In genomic region chr3:125324341-125324740, GRCh38 we compare ENCODE assay signal across 28 cellular contexts.
"Had no signal": no experiment of that assay in that cellular context is flagged by ENCODE, and none has a peak within 500 bp of the region (broad histone marks: within the 10 kb centered on the region; RNA-seq: fewer than 3 reads in every experiment).

No MANE protein-coding gene starts in this region.

- H3K9me3 ChIP-seq: colonic mucosa, lower lobe of right lung, mucosa of descending colon, neutrophil had no signal

- H3K4me2 ChIP-seq: smooth muscle cell had no signal

- H3K36me3 ChIP-seq: colonic mucosa had no signal

- H3K27ac ChIP-seq: colonic mucosa, lower lobe of right lung, neutrophil, parathyroid adenoma, psoas muscle, VCaP had no signal

- DNase-seq: activated CD4-positive, alpha-beta T cell treated with anti-CD3 and anti-CD28 coated beads for 4 hours; activated CD4-positive, alpha-beta T cell treated with anti-CD3 and anti-CD28 coated beads, Interleukin-2, amount 50 U/mL, for 4 hours; activated effector memory CD4-positive, alpha-beta T cell treated with Interleukin-2 at 50 U/mL for 16 hours; activated naive CD4-positive, alpha-beta T cell treated with Interleukin-2 at 50 U/mL for 16 hours; activated T-cell treated with anti-CD3 and anti-CD28 coated beads for 4 hours; anterior cingulate cortex; colonic mucosa; effector memory CD8-positive, alpha-beta T cell; foreskin fibroblast; heart left ventricle; hypothalamus; lower lobe of right lung; mesendoderm; mucosa of descending colon; psoas muscle; stimulated activated CD4-positive, alpha-beta T cell treated with anti-CD3 and anti-CD28 coated beads, Interleukin-1b, Interleukin-23, amount 100 ng/mL, for 48 hours; stimulated activated CD4-positive, alpha-beta T cell treated with anti-CD3 and anti-CD28 coated beads, Interleukin-4, amount 100 ng/mL, for 4 hours; stimulated activated CD8-positive, alpha-beta memory T cell treated with anti-CD3 and anti-CD28 coated beads, Interleukin-4, amount 100 ng/mL, for 48 hours; stimulated activated naive CD8-positive, alpha-beta T cell treated with anti-CD3 and anti-CD28 coated beads, Interleukin-15, amount 100 ng/mL, for 72 hours; substantia nigra; T-helper 9 cell had no signal

- H3K4me1 ChIP-seq: colonic mucosa, heart left ventricle, lower lobe of right lung, parathyroid adenoma had no signal

- H3K27me3 Mint-ChIP-seq: activated naive CD8-positive, alpha-beta T cell; effector memory CD8-positive, alpha-beta T cell; natural killer cell treated with Interleukin-12 subunit alpha and Interleukin-12 subunit beta and Interleukin-15 and Interleukin-18, amount 100 ng/mL, for 72 hours; stimulated activated memory B cell treated with anti-CD40 and anti-IgM and Interleukin-4, amounts not matched to agents 10 μg/mL and 1 μg/mL and 100 μg/mL, for 72 hours; stimulated activated naive CD8-positive, alpha-beta T cell treated with anti-CD3 and anti-CD28 coated beads, Interleukin-15, amount 100 ng/mL, for 72 hours had no signal

- H2AFZ ChIP-seq: parathyroid adenoma had no signal

- H3K4me1 Mint-ChIP-seq: stimulated activated memory B cell treated with anti-CD40 and anti-IgM and Interleukin-4, amounts not matched to agents 10 μg/mL and 1 μg/mL and 100 μg/mL, for 72 hours had no signal

- H3K9ac ChIP-seq: parathyroid adenoma had no signal

- H3K27me3 ChIP-seq: colonic mucosa, heart left ventricle, neutrophil had no signal

- H3K27ac Mint-ChIP-seq: effector memory CD8-positive, alpha-beta T cell; natural killer cell treated with Interleukin-12 subunit alpha and Interleukin-12 subunit beta and Interleukin-15 and Interleukin-18, amount 100 ng/mL, for 72 hours; stimulated activated memory B cell treated with anti-CD40 and anti-IgM and Interleukin-4, amounts not matched to agents 10 μg/mL and 1 μg/mL and 100 μg/mL, for 72 hours had no signal

- H3K4me3 ChIP-seq: colonic mucosa, heart left ventricle, lower lobe of right lung, mucosa of descending colon, psoas muscle, smooth muscle cell had no signal

- H3K4me3 Mint-ChIP-seq: activated naive CD8-positive, alpha-beta T cell; effector memory CD8-positive, alpha-beta T cell; natural killer cell treated with Interleukin-12 subunit alpha and Interleukin-12 subunit beta and Interleukin-15 and Interleukin-18, amount 100 ng/mL, for 72 hours; stimulated activated memory B cell treated with anti-CD40 and anti-IgM and Interleukin-4, amounts not matched to agents 10 μg/mL and 1 μg/mL and 100 μg/mL, for 72 hours; stimulated activated naive CD8-positive, alpha-beta T cell treated with anti-CD3 and anti-CD28 coated beads, Interleukin-15, amount 100 ng/mL, for 72 hours had no signal
